In genomic region chr9:96047741-96048115, GRCh38 we compare ENCODE assay signal across 13 cellular contexts.
A peak's percentile ranks its signal among the peaks of the same experiment; 100 is the strongest.
DNase-seq lines count a peak whose midpoint lies in the region; ATAC-seq and TF ChIP-seq lines count a peak whose summit lies in the region.
"Had no signal": no experiment of that assay in that cellular context is flagged by ENCODE, and none has a peak within 500 bp of the region (broad histone marks: within the 10 kb centered on the region; RNA-seq: fewer than 3 reads in every experiment).

No MANE protein-coding gene starts in this region.

- TF ChIP-seq CTCF in GM23338 (conservative IDR thresholded peaks at IDR 0.05; ENCODE audit: low read depth in 2 of 2): no peak

- peaks cover 18% of the 10 kb centered on the region for H3K4me1 ChIP-seq in GM23338 (ENCODE audit: insufficient read depth)
- H3K4me1 ChIP-seq: parathyroid adenoma had no signal

- peaks cover 5% of the 10 kb centered on the region; the same call in 1 of the 2 replicates for H3K27me3 ChIP-seq in GM23338 (ENCODE audit: insufficient read depth)
- no peaks in the 10 kb centered on the region for H3K27me3 ChIP-seq in layer of hippocampus (ENCODE audit: control insufficient read depth, insufficient read depth, low read length)

- H3K36me3 ChIP-seq in GM23338 (ENCODE audit: insufficient read depth): no peaks in the 10 kb centered on the region

- H3K4me1 Mint-ChIP-seq in GM23338: peaks cover 34% of the 10 kb centered on the region
- peaks cover 8% of the 10 kb centered on the region for H3K4me1 Mint-ChIP-seq in activated T-helper 1 cell treated with anti-CD3 and anti-CD28 coated beads, Interleukin-12 subunit alpha, Interleukin-12 subunit beta, Interleukin-2, Interleukin-4 antibody, amounts not matched to agents 30 ng/mL and 10 ng/mL and 1 ng/mL, durations not matched to agents 14 hours and 24 hours and 36 hours (ENCODE audit: low read depth)

- intact Hi-C loops in activated T-helper 1 cell treated with anti-CD3 and anti-CD28 coated beads, Interleukin-12 subunit alpha, Interleukin-12 subunit beta, Interleukin-2, Interleukin-4 antibody, amounts not matched to agents 30 ng/mL and 10 ng/mL and 1 ng/mL, durations not matched to agents 14 hours and 24 hours and 36 hours (cut with micrococcal nuclease): loop anchor here (1.0 to 5.0 kb wide), 2 partner anchors 103 to 170 kb away; partner anchors contain the start of gene ERCC6L2
- intact Hi-C loops in sciatic nerve (cut with DNase I): no loop called here

- H3K27ac ChIP-seq in GM23338 (ENCODE audit: low read depth) (no peak overlapping the region), layer of hippocampus (ENCODE audit: low read depth, low read length) (peak overlapping the region; percentile 76)
- H3K27ac ChIP-seq: parathyroid adenoma had no signal

- peak; percentile 26 for ATAC-seq in GM23338
- ATAC-seq in sciatic nerve: peak; percentile 41
- ATAC-seq in HG02798 (IDR thresholded peaks at IDR 0.05; ENCODE audit: poor library complexity, unreplicated experiment): no peak
- ATAC-seq: left colon, PC-3 had no signal

- H2AFZ ChIP-seq in GM23338: peak overlapping the region; percentile 96
- H2AFZ ChIP-seq: parathyroid adenoma had no signal

- H4K20me1 ChIP-seq in GM23338 (replicated peaks; ENCODE audit: insufficient read depth): no peaks in the 10 kb centered on the region

- no peak overlapping the region for H3K4me3 Mint-ChIP-seq in GM23338
- H3K4me3 Mint-ChIP-seq in activated T-helper 1 cell treated with anti-CD3 and anti-CD28 coated beads, Interleukin-12 subunit alpha, Interleukin-12 subunit beta, Interleukin-2, Interleukin-4 antibody, amounts not matched to agents 30 ng/mL and 10 ng/mL and 1 ng/mL, durations not matched to agents 14 hours and 24 hours and 36 hours: peak overlapping the region; percentile 5
- H3K4me3 Mint-ChIP-seq: stimulated activated naive B cell treated with anti-CD40 and anti-IgM and Interleukin-4, amounts not matched to agents 10 μg/mL and 1 μg/mL and 100 μg/mL, for 72 hours; T-helper 1 cell treated with Interleukin-12 subunit alpha and Interleukin-12 subunit beta and Interleukin-4 antibody, amounts not matched to agents 30 μg/mL and 1 μg/mL, for 36 hours had no signal

- H3K4me3 ChIP-seq in GM23338: no peak overlapping the region

- peak overlapping the region; percentile 57; the same call in 1 of the 2 replicates for H3K4me2 ChIP-seq in GM23338

- no peaks in the 10 kb centered on the region; the same call in 2 of the 3 replicates for H3K36me3 Mint-ChIP-seq in GM23338 (ENCODE audit: low read depth)
- H3K36me3 Mint-ChIP-seq in activated T-helper 1 cell treated with anti-CD3 and anti-CD28 coated beads, Interleukin-12 subunit alpha, Interleukin-12 subunit beta, Interleukin-2, Interleukin-4 antibody, amounts not matched to agents 30 ng/mL and 10 ng/mL and 1 ng/mL, durations not matched to agents 14 hours and 24 hours and 36 hours (ENCODE audit: low read depth): no peaks in the 10 kb centered on the region
- H3K36me3 Mint-ChIP-seq: stimulated activated naive B cell treated with anti-CD40 and anti-IgM and Interleukin-4, amounts not matched to agents 10 μg/mL and 1 μg/mL and 100 μg/mL, for 72 hours had no signal

- no peak overlapping the region; the same call in 1 of the 2 replicates for H3K27ac Mint-ChIP-seq in GM23338
- peak overlapping the region; percentile 86 for H3K27ac Mint-ChIP-seq in activated T-helper 1 cell treated with anti-CD3 and anti-CD28 coated beads, Interleukin-12 subunit alpha, Interleukin-12 subunit beta, Interleukin-2, Interleukin-4 antibody, amounts not matched to agents 30 ng/mL and 10 ng/mL and 1 ng/mL, durations not matched to agents 14 hours and 24 hours and 36 hours
- H3K27ac Mint-ChIP-seq: T-helper 1 cell treated with Interleukin-12 subunit alpha and Interleukin-12 subunit beta and Interleukin-4 antibody, amounts not matched to agents 30 μg/mL and 1 μg/mL, for 36 hours had no signal

- no peaks in the 10 kb centered on the region for H3F3A ChIP-seq in GM23338 (replicated peaks; ENCODE audit: low read depth)

- 0 out of 3 replicates have a peak, but pooled peaks cover 7% of the 10 kb centered on the region for H3K9me3 Mint-ChIP-seq in GM23338
- no peaks in the 10 kb centered on the region for H3K9me3 Mint-ChIP-seq in activated T-helper 1 cell treated with anti-CD3 and anti-CD28 coated beads, Interleukin-12 subunit alpha, Interleukin-12 subunit beta, Interleukin-2, Interleukin-4 antibody, amounts not matched to agents 30 ng/mL and 10 ng/mL and 1 ng/mL, durations not matched to agents 14 hours and 24 hours and 36 hours
- H3K9me3 Mint-ChIP-seq: T-helper 1 cell treated with Interleukin-12 subunit alpha and Interleukin-12 subunit beta and Interleukin-4 antibody, amounts not matched to agents 30 μg/mL and 1 μg/mL, for 36 hours had no signal

- DNase-seq in GM23338 (ENCODE audit: low spot score) (peak; percentile 6), sciatic nerve (ENCODE audit: low spot score) (no peak), mesenteric fat pad (ENCODE audit: low spot score) (no peak), SKM-1 (lab: John Stamatoyannopoulos, UW; ENCODE audit: unreplicated experiment) (no peak), SIG-M5 treated with dmso at 0.1 percent for 504 hours (lab: John Stamatoyannopoulos, UW; ENCODE audit: unreplicated experiment) (no peak)
- no peak for DNase-seq in activated T-helper 1 cell treated with anti-CD3 and anti-CD28 coated beads, Interleukin-12 subunit alpha, Interleukin-12 subunit beta, Interleukin-2, Interleukin-4 antibody, amounts not matched to agents 30 ng/mL and 10 ng/mL and 1 ng/mL, durations not matched to agents 14 hours and 24 hours and 36 hours (ENCODE audit: low spot score)
- DNase-seq: left colon; PC-3; stimulated activated naive B cell treated with anti-CD40 and anti-IgM and Interleukin-4, amounts not matched to agents 10 μg/mL and 1 μg/mL and 100 μg/mL, for 72 hours had no signal

- H3K27me3 Mint-ChIP-seq in GM23338 (ENCODE audit: insufficient read depth, low read depth, poor library complexity): peaks cover 19% of the 10 kb centered on the region
- peaks cover 11% of the 10 kb centered on the region for H3K27me3 Mint-ChIP-seq in activated T-helper 1 cell treated with anti-CD3 and anti-CD28 coated beads, Interleukin-12 subunit alpha, Interleukin-12 subunit beta, Interleukin-2, Interleukin-4 antibody, amounts not matched to agents 30 ng/mL and 10 ng/mL and 1 ng/mL, durations not matched to agents 14 hours and 24 hours and 36 hours (ENCODE audit: insufficient read depth)

- no peaks in the 10 kb centered on the region for H3K9me2 ChIP-seq in GM23338 (ENCODE audit: insufficient read depth)

- no peaks in the 10 kb centered on the region for H3K79me2 ChIP-seq in GM23338 (replicated peaks; ENCODE audit: insufficient read depth)
- H3K79me2 ChIP-seq: parathyroid adenoma had no signal

TF ChIP-seq in GM23338, 12 proteins besides CTCF, POLR2A, EP300 and RAD21:
- TF ChIP-seq CREB1 (CRISPR knock-in tag; IDR thresholded peaks at IDR 0.05; ENCODE audit: low read depth) (no peak), NANOG (IDR thresholded peaks at IDR 0.05; ENCODE audit: borderline replicate concordance) (no peak), ZNF114 (CRISPR knock-in tag; IDR thresholded peaks at IDR 0.05) (no peak), JUNB (IDR thresholded peaks at IDR 0.05; ENCODE audit: unreplicated experiment) (no peak), ZNF331 (CRISPR knock-in tag; IDR thresholded peaks at IDR 0.05; ENCODE audit: low read depth) (no peak)
